Comparison of ENCODE assay signal across 1 cellular context in the genomic region with DNA sequence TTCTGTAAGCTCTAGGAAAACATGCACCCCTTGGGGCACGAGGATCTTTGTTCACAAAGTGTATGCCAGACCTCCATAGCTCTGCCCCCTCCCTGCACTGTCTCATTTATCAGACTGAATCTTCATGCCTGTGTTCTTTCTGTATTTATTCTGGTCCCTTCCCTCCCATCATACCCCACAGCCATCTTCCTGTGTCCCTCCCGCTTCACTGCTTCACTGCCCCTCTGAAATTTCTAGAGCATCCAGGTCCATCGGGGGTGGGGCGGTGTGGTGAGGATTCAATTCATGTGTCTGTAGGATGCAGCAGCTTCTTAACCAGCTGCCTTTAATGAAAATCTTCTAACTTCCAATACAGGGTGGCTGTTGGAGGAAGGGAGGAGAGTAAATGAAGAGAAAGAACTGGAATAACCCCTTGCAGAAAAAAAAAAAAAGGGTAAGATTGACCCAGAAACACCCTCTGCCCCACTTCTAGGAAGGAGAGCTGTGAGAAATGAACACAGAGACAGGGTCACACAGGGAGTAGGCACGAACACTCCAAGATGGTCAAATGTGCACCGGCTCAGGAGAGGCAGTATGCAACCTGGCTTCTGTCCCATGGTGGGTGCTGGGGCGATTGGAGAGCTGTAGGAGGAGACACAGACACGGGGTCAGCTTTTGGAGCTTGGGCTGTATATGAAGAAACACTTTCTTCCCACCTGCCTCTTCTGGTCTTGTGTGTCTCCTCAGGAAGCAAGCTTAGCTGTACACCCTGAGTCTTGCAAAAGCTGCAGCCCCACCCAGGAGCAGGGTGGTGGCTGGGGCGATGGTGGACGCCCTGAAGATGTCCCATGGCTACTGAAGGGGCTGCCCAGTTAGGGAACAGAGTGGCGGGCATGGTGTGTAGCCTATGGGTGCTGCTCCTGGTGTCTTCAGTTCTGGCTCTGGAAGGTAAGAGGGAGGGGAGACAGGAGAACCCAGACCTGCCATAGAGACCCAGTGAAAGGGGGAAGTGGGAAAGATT.
TF ChIP-seq lines count a peak whose summit lies in the region.

No MANE protein-coding gene starts in this region.

TF ChIP-seq in H1, 55 proteins besides CTCF, POLR2A, EP300 and RAD21:
- TF ChIP-seq RXRA (IDR thresholded peaks at IDR 0.05; ENCODE audit: insufficient read depth, low read depth, low read length) (no peak), BRCA1 (IDR thresholded peaks at IDR 0.05; ENCODE audit: low read depth, low read length) (no peak), TAF1 (IDR thresholded peaks at IDR 0.05; ENCODE audit: low read depth, low read length) (no peak), SIN3A (conservative IDR thresholded peaks at IDR 0.05 in 1 of 2, IDR thresholded peaks at IDR 0.05 in 1 of 2; ENCODE audit: low read depth in 1 of 2, low read length in 2 of 2) (no peak), JUN (IDR thresholded peaks at IDR 0.05; ENCODE audit: low read depth, low read length) (no peak), PHF8 (conservative IDR thresholded peaks at IDR 0.05; ENCODE audit: low read depth, low read length) (no peak), BCL11A (IDR thresholded peaks at IDR 0.05; ENCODE audit: low read depth in 2 of 2, low read length in 2 of 2) (no peak), BACH1 (IDR thresholded peaks at IDR 0.05; ENCODE audit: low read length) (no peak), POU5F1 (IDR thresholded peaks at IDR 0.05; ENCODE audit: low read depth, low read length) (no peak), SRF (IDR thresholded peaks at IDR 0.05; ENCODE audit: low read depth, low read length) (no peak), TCF12 (IDR thresholded peaks at IDR 0.05; ENCODE audit: low read depth, low read length) (no peak), SP1 (IDR thresholded peaks at IDR 0.05; ENCODE audit: low read depth, low read length) (no peak), GTF2F1 (IDR thresholded peaks at IDR 0.05; ENCODE audit: borderline replicate concordance, low read depth, low read length) (no peak), KDM4A (IDR thresholded peaks at IDR 0.05; ENCODE audit: low read depth, low read length, severe bottlenecking) (no peak)
- TF ChIP-seq, protein P1, sequence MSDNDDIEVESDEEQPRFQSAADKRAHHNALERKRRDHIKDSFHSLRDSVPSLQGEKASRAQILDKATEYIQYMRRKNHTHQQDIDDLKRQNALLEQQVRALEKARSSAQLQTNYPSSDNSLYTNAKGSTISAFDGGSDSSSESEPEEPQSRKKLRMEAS (IDR thresholded peaks at IDR 0.05): no peak
